ENCODE assay signal across 9 cellular contexts in the genomic region with DNA sequence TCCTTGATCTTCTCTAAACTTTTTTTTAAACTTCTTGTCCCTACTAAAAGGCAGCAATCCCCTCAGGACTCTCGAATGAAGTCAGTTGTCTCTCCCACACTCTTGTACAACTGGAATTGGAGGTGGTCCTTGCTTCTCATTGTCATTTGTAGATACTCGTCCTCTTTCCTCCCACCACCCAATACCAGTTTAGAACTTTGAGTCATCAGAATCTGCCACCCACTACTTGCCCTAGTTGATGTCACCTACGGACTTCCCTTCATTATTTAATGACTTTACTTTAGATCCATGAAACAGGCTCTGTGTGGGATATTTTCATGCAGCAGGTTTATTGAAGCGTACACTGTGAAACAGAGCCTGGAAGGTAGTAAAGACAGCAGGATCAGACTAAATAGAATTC. TPM values are rescaled to one million over a fixed set of nuclear protein-coding genes. Genes with fewer than 3 reads are reported as not detected.
"Had no signal": no experiment of that assay in that cellular context is flagged by ENCODE, and none has a peak within 500 bp of the region (broad histone marks: within the 10 kb centered on the region; RNA-seq: fewer than 3 reads in every experiment).

No MANE protein-coding gene starts in this region.

- H3K4me3 Mint-ChIP-seq: GM23338, H9, HFFc6 had no signal

- H3K4me3 ChIP-seq: GM23248, GM23338, HAP-1 had no signal

- ATAC-seq: GM23338, HCT116 had no signal

- H3K9ac ChIP-seq: GM23248 had no signal

- DNase-seq: GM23248, GOT3, H7, H9, HCEC 1CT, HFFc6 had no signal

- H2AFZ ChIP-seq: GM23248, GM23338 had no signal

- H3K9me3 ChIP-seq: HAP-1 had no signal

- H3K4me2 ChIP-seq: GM23338 had no signal

- H3K9me3 Mint-ChIP-seq: GM23338 had no signal

- H3K27ac Mint-ChIP-seq: GM23338, H9, HFFc6 had no signal

- H3K27ac ChIP-seq: GM23248 had no signal

- H3K4me1 ChIP-seq: HAP-1 had no signal

- H3K36me3 ChIP-seq: HAP-1 had no signal

RNA-seq across cellular contexts. Expression of gene LHFPL3, which starts 28.6 kb away (rescaled TPM):
- total RNA-seq: GM23248, H9, HFFc6 had no signal
